In the genomic region with DNA sequence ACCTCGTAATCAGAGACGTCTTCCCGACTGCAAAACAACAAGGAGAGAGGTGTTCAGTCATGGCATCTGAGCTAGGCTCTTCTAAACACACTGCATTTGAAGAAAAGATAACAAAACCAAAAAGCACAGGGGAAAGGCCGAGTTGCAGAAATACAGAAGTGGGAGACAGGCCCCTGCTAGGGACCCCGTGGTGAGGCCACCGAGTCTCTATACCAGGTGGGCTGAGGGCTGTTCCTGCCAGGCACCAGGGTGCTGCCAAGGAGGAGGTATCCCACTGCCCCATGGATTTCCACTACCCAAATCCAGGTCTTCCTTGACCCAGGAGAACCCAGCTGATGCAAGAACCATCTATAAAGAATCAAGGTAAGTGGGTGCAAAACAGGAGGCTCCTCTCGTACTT, we compare ENCODE assay signal across 23 cellular contexts.
"Had no signal": no experiment of that assay in that cellular context is flagged by ENCODE, and none has a peak within 500 bp of the region (broad histone marks: within the 10 kb centered on the region; RNA-seq: fewer than 3 reads in every experiment).

No MANE protein-coding gene starts in this region.

- H2AFZ ChIP-seq: parathyroid adenoma had no signal

- H3K4me3 ChIP-seq: lower lobe of right lung, right lobe of liver, thoracic aorta, tibial nerve, upper lobe of left lung, uterus had no signal

- H3K27ac Mint-ChIP-seq: immature natural killer cell; natural killer cell; progenitor cell of endocrine pancreas; stimulated activated naive B cell treated with anti-CD40 and anti-IgM and Interleukin-4, amounts not matched to agents 10 μg/mL and 1 μg/mL and 100 μg/mL, for 72 hours; stimulated activated naive CD8-positive, alpha-beta T cell treated with anti-CD3 and anti-CD28 coated beads, Interleukin-15, Interleukin-2, amounts not matched to agents 100 ng/mL and 50 ng/mL, for 24 hours had no signal

- H3K9ac ChIP-seq: parathyroid adenoma had no signal

- H3K36me3 Mint-ChIP-seq: immature natural killer cell; natural killer cell; stimulated activated naive B cell treated with anti-CD40 and anti-IgM and Interleukin-4, amounts not matched to agents 10 μg/mL and 1 μg/mL and 100 μg/mL, for 72 hours had no signal

- H3K36me3 ChIP-seq: lower lobe of right lung, neutrophil, right lobe of liver, thoracic aorta, tibial nerve, upper lobe of left lung, uterus had no signal

- H3K27me3 ChIP-seq: neutrophil, right lobe of liver, tibial nerve, upper lobe of left lung, uterus had no signal

- H3K4me3 Mint-ChIP-seq: immature natural killer cell; natural killer cell; stimulated activated naive B cell treated with anti-CD40 and anti-IgM and Interleukin-4, amounts not matched to agents 10 μg/mL and 1 μg/mL and 100 μg/mL, for 72 hours; stimulated activated naive CD8-positive, alpha-beta T cell treated with anti-CD3 and anti-CD28 coated beads, Interleukin-15, Interleukin-2, amounts not matched to agents 100 ng/mL and 50 ng/mL, for 24 hours had no signal

- H3K4me1 Mint-ChIP-seq: immature natural killer cell, natural killer cell had no signal

- H3K9me3 ChIP-seq: lower lobe of right lung, neutrophil, right lobe of liver, thoracic aorta, tibial nerve, upper lobe of left lung, uterus had no signal

- H3K9me3 Mint-ChIP-seq: immature natural killer cell; natural killer cell; stimulated activated naive B cell treated with anti-CD40 and anti-IgM and Interleukin-4, amounts not matched to agents 10 μg/mL and 1 μg/mL and 100 μg/mL, for 72 hours; stimulated activated naive CD8-positive, alpha-beta T cell treated with anti-CD3 and anti-CD28 coated beads, Interleukin-15, Interleukin-2, amounts not matched to agents 100 ng/mL and 50 ng/mL, for 24 hours had no signal

- H3K27ac ChIP-seq: lower lobe of right lung, neutrophil, parathyroid adenoma, right lobe of liver, thoracic aorta, tibial nerve, upper lobe of left lung, uterus had no signal

- H3K4me1 ChIP-seq: lower lobe of right lung, right lobe of liver, tibial nerve, upper lobe of left lung, uterus had no signal

- DNase-seq: cortex of kidney; effector CD4-positive, alpha-beta T cell; hypothalamus; immature natural killer cell; islet precursor cell; kidney glomerular epithelial cell; left colon; left ventricle myocardium superior; lower lobe of right lung; natural killer cell; small intestine; stimulated activated CD4-positive, alpha-beta T cell treated with anti-CD3 and anti-CD28 coated beads, Interleukin-15, amount 100 ng/mL, for 24 hours; stimulated activated CD4-positive, alpha-beta T cell treated with anti-CD3 and anti-CD28 coated beads, Interleukin-2, amount 100 ng/mL, for 48 hours; stimulated activated naive B cell treated with anti-CD40 and anti-IgM and Interleukin-4, amounts not matched to agents 10 μg/mL and 1 μg/mL and 100 μg/mL, for 72 hours; upper lobe of left lung; uterus had no signal

- ATAC-seq: left colon, left ventricle myocardium superior, lower lobe of right lung, natural killer cell, right lobe of liver had no signal
